ENCODE assay signal across 8 cellular contexts in genomic region chr7:6272481-6273323, GRCh38.
DNase-seq lines count a peak whose midpoint lies in the region; ATAC-seq and TF ChIP-seq lines count a peak whose summit lies in the region.

Gene CYTH3, minus strand, starts transcription at chr7:6272624. Its CDS starts 117 bp downstream, at chr7:6272507.

- ATAC-seq in GM21367 (IDR thresholded peaks at IDR 0.05; ENCODE audit: unreplicated experiment), result peak; percentile 79

- no peaks in the 10 kb centered on the region for H3K9me3 ChIP-seq in HUES48 (ENCODE audit: control insufficient read depth, insufficient read depth, low read length)

- peaks cover 34% of the 10 kb centered on the region for H3K27me3 Mint-ChIP-seq in nephron progenitor cell (ENCODE audit: low read depth, poor library complexity)
- peaks cover 23% of the 10 kb centered on the region for H3K27me3 Mint-ChIP-seq in stimulated activated naive CD8-positive, alpha-beta T cell treated with anti-CD3 and anti-CD28 coated beads, Interleukin-15, Interleukin-2, amounts not matched to agents 100 ng/mL and 50 ng/mL, for 24 hours

- H3K27ac ChIP-seq in HUES48 (ENCODE audit: low read depth, low read length), result no peak within 1 kb of the TSS
- H3K27ac ChIP-seq in RWPE1, result peak within 1 kb of the TSS; percentile 76

- DNase-seq in DMS 273 (lab: John Stamatoyannopoulos, UW; ENCODE audit: unreplicated experiment) (peak; percentile 95), RWPE1 (ENCODE audit: low spot score) (peak; percentile 97), fibroblast of the conjunctiva (ENCODE audit: low read depth) (peak; percentile 49), nephron progenitor cell (peak; percentile 89)
- peak; percentile 92 for DNase-seq in activated effector memory CD4-positive, alpha-beta T cell treated with anti-CD3 and anti-CD28 coated beads, Interleukin-2, amount 50 U/mL, for 16 hours

- TF ChIP-seq CTCF in RWPE1 (conservative IDR thresholded peaks at IDR 0.05; ENCODE audit: low read depth) (no peak), nephron progenitor cell (IDR thresholded peaks at IDR 0.05) (no peak)

- H3K27me3 ChIP-seq in HUES48 (ENCODE audit: control insufficient read depth, insufficient read depth, low read length), result peaks cover 18% of the 10 kb centered on the region

- H3K4me1 ChIP-seq in HUES48 (ENCODE audit: control insufficient read depth, insufficient read depth, low read length), result peaks cover 26% of the 10 kb centered on the region

- H3K9me3 Mint-ChIP-seq in nephron progenitor cell, result peaks cover 4% of the 10 kb centered on the region
- H3K9me3 Mint-ChIP-seq in stimulated activated naive CD8-positive, alpha-beta T cell treated with anti-CD3 and anti-CD28 coated beads, Interleukin-15, Interleukin-2, amounts not matched to agents 100 ng/mL and 50 ng/mL, for 24 hours, result no peaks in the 10 kb centered on the region

- POLR2A ChIA-PET in RWPE1 (lab: Yijun Ruan, JAX; ENCODE audit: low non-redundant PET), result interaction anchor here (0.6 kb wide), 1 partner anchor 36 kb away, joined by 7 read pairs; no protein-coding TSS in a partner anchor

- CTCF ChIA-PET in RWPE1 (lab: Yijun Ruan, JAX), result interaction anchor here (0.7 to 0.8 kb wide), 2 partner anchors 51 to 518 kb away, joined by 3 to 4 read pairs; no protein-coding TSS in a partner anchor

- H3K4me1 Mint-ChIP-seq in nephron progenitor cell, result peaks cover 37% of the 10 kb centered on the region
- peaks cover 21% of the 10 kb centered on the region for H3K4me1 Mint-ChIP-seq in stimulated activated naive CD8-positive, alpha-beta T cell treated with anti-CD3 and anti-CD28 coated beads, Interleukin-15, Interleukin-2, amounts not matched to agents 100 ng/mL and 50 ng/mL, for 24 hours (ENCODE audit: low read depth)

- H3K4me3 Mint-ChIP-seq in nephron progenitor cell, result peak within 1 kb of the TSS; percentile 97
- peak within 1 kb of the TSS; percentile 80 for H3K4me3 Mint-ChIP-seq in stimulated activated naive CD8-positive, alpha-beta T cell treated with anti-CD3 and anti-CD28 coated beads, Interleukin-15, Interleukin-2, amounts not matched to agents 100 ng/mL and 50 ng/mL, for 24 hours

- no peaks in the 10 kb centered on the region for H3K36me3 Mint-ChIP-seq in nephron progenitor cell (ENCODE audit: low read depth)
- no peaks in the 10 kb centered on the region for H3K36me3 Mint-ChIP-seq in stimulated activated naive CD8-positive, alpha-beta T cell treated with anti-CD3 and anti-CD28 coated beads, Interleukin-15, Interleukin-2, amounts not matched to agents 100 ng/mL and 50 ng/mL, for 24 hours (ENCODE audit: low read depth)

- peak within 1 kb of the TSS; percentile 86 for H3K4me3 ChIP-seq in HUES48 (ENCODE audit: low read depth, low read length)

- no peak within 1 kb of the TSS for H3K27ac Mint-ChIP-seq in nephron progenitor cell
- peak within 1 kb of the TSS; percentile 19 for H3K27ac Mint-ChIP-seq in stimulated activated naive CD8-positive, alpha-beta T cell treated with anti-CD3 and anti-CD28 coated beads, Interleukin-15, Interleukin-2, amounts not matched to agents 100 ng/mL and 50 ng/mL, for 24 hours

- no peak within 1 kb of the TSS for H3K9ac ChIP-seq in HUES48 (ENCODE audit: low read depth, low read length)

- H3K36me3 ChIP-seq in HUES48 (ENCODE audit: control insufficient read depth, insufficient read depth, low read length), result no peaks in the 10 kb centered on the region
